In genomic region chr6:30942338-30943060, GRCh38 we compare ENCODE assay signal across 8 cellular contexts. TPM values are rescaled to one million over a fixed set of nuclear protein-coding genes. Genes with fewer than 3 reads are reported as not detected.
DNase-seq lines count a peak whose midpoint lies in the region; ATAC-seq and TF ChIP-seq lines count a peak whose summit lies in the region.

No MANE protein-coding gene starts in this region.

- intact Hi-C loops in prostate gland (cut with DNase I): no loop called here

- 18% methylated on average over 15 of the region's 15 CpGs for WGBS in prostate gland

- DNase-seq in H7: peak; percentile 93
- DNase-seq in SK-N-DZ (ENCODE audit: low spot score): peak; percentile 19
- DNase-seq in glomerular visceral epithelial cell (ENCODE audit: extremely low spot score): peak; percentile 87
- DNase-seq in prostate gland (ENCODE audit: low spot score): peak; percentile 22
- no peak for DNase-seq in T-helper 17 cell

- H3K27me3 Mint-ChIP-seq in T-helper 17 cell: peaks cover 95% of the 10 kb centered on the region

- ATAC-seq in HG02885 (IDR thresholded peaks at IDR 0.05; ENCODE audit: poor library complexity, unreplicated experiment): no peak
- no peak for ATAC-seq in GM19395 (IDR thresholded peaks at IDR 0.05; ENCODE audit: unreplicated experiment)
- no peak for ATAC-seq in HG02678 (IDR thresholded peaks at IDR 0.05; ENCODE audit: unreplicated experiment)
- no peak for ATAC-seq in T-helper 17 cell

- TF ChIP-seq POLR2A in prostate gland (IDR thresholded peaks at IDR 0.05): no peak

- no peak overlapping the region for H3K27ac Mint-ChIP-seq in T-helper 17 cell

- H3K9me3 ChIP-seq in prostate gland (no peaks in the 10 kb centered on the region), T-helper 17 cell (ENCODE audit: control insufficient read depth, low read length, poor library complexity, severe bottlenecking) (no peaks in the 10 kb centered on the region)

- TF ChIP-seq CTCF in prostate gland (IDR thresholded peaks at IDR 0.05): peak in 2 of 4 experiments; percentile 27 to 39

- no peaks in the 10 kb centered on the region for H3K36me3 Mint-ChIP-seq in T-helper 17 cell (ENCODE audit: low read depth)

- no peaks in the 10 kb centered on the region for H3K27me3 ChIP-seq in H7 (ENCODE audit: control insufficient read depth, insufficient read depth, low read length)
- H3K27me3 ChIP-seq in prostate gland (replicated peaks; ENCODE audit: insufficient read depth): peaks cover 4% of the 10 kb centered on the region

- no peak overlapping the region for H3K27ac ChIP-seq in prostate gland

- H3K4me3 ChIP-seq in H7 (ENCODE audit: insufficient read depth, low read depth, low read length) (no peak overlapping the region), prostate gland (no peak overlapping the region)

- H3K4me1 Mint-ChIP-seq in T-helper 17 cell: peaks cover 5% of the 10 kb centered on the region

- H3K4me1 ChIP-seq in prostate gland (replicated peaks): no peaks in the 10 kb centered on the region

- no peak overlapping the region for H3K4me3 Mint-ChIP-seq in T-helper 17 cell

- no peaks in the 10 kb centered on the region for H3K36me3 ChIP-seq in H7 (replicated peaks; ENCODE audit: control insufficient read depth, insufficient read depth, low read length)
- H3K36me3 ChIP-seq in prostate gland: no peaks in the 10 kb centered on the region

RNA-seq across cellular contexts. Expression of gene MUCL3, which starts 1.7 kb away (rescaled TPM):
- total RNA-seq in H7 (2014; rRNA removed; shearing (Covaris generic)): not detected in 2 replicates
- not detected in 2 replicates for polyA plus RNA-seq in SK-N-DZ (2014; cell fraction: cytosol; rRNA removed)
- not detected in 2 replicates for polyA plus RNA-seq in SK-N-DZ (2014; cell fraction: nucleus; rRNA removed)
- total RNA-seq in prostate gland (not detected), T-helper 17 cell (not detected)

RNA-seq across cellular contexts. Expression of gene SFTA2, which starts 10.5 kb away (rescaled TPM):
- total RNA-seq in H7 (2014; rRNA removed; shearing (Covaris generic)): not detected in 2 replicates
- not detected in 2 replicates for polyA plus RNA-seq in SK-N-DZ (2014; cell fraction: cytosol; rRNA removed)
- not detected in 2 replicates for polyA plus RNA-seq in SK-N-DZ (2014; cell fraction: nucleus; rRNA removed)
- total RNA-seq in prostate gland (not detected), T-helper 17 cell (not detected)

RNA-seq across cellular contexts. Expression of gene VARS2, which starts 28.5 kb away (rescaled TPM):
- 54.4 and 60.5 TPM in 2 replicates for total RNA-seq in H7 (2014; rRNA removed; shearing (Covaris generic))
- 45.0 and 46.3 TPM in 2 replicates for polyA plus RNA-seq in SK-N-DZ (2014; cell fraction: cytosol; rRNA removed)
- 264 and 303 TPM in 2 replicates for polyA plus RNA-seq in SK-N-DZ (2014; cell fraction: nucleus; rRNA removed)
- 10 to 100 TPM; 15.8 to 27.0 TPM for total RNA-seq in prostate gland
- 10 to 100 TPM; 24.4 to 30.5 TPM for total RNA-seq in T-helper 17 cell

RNA-seq across cellular contexts. Expression of gene GTF2H4, which starts 34.5 kb away (rescaled TPM):
- 30.5 and 30.9 TPM in 2 replicates for total RNA-seq in H7 (2014; rRNA removed; shearing (Covaris generic))
- 21.0 and 21.8 TPM in 2 replicates for polyA plus RNA-seq in SK-N-DZ (2014; cell fraction: cytosol; rRNA removed)
- polyA plus RNA-seq in SK-N-DZ (2014; cell fraction: nucleus; rRNA removed): 128 and 154 TPM in 2 replicates
- total RNA-seq in prostate gland (10 to 100 TPM; 19.0 to 26.2 TPM), T-helper 17 cell (10 to 100 TPM; 11.6 to 19.7 TPM)

RNA-seq across cellular contexts. Expression of gene MUC21, which starts 41.0 kb away (rescaled TPM):
- not detected in 2 replicates for total RNA-seq in H7 (2014; rRNA removed; shearing (Covaris generic))
- not detected in 2 replicates for polyA plus RNA-seq in SK-N-DZ (2014; cell fraction: cytosol; rRNA removed)
- not detected in 2 replicates for polyA plus RNA-seq in SK-N-DZ (2014; cell fraction: nucleus; rRNA removed)
- total RNA-seq in prostate gland (under 1 TPM in 1 of 2 donors, not detected in 1; 0.28 TPM), T-helper 17 cell (not detected)

Comparison
In these comparisons a context has a peak if more than half of its experiments do, and no peak if none do; other contexts are left out.
1. DNase-seq: peak in H7 (single experiment), SK-N-DZ (single experiment), glomerular visceral epithelial cell (single experiment) and prostate gland (single experiment); none in T-helper 17 cell (0 of 3).